Comparison of ENCODE assay signal across 9 cellular contexts in genomic region chr11:11966826-11967668, GRCh38. TPM values are rescaled to one million over a fixed set of nuclear protein-coding genes. Genes with fewer than 3 reads are reported as not detected.
DNase-seq lines count a peak whose midpoint lies in the region; ATAC-seq and TF ChIP-seq lines count a peak whose summit lies in the region.
"Had no signal": no experiment of that assay in that cellular context is flagged by ENCODE, and none has a peak within 500 bp of the region (broad histone marks: within the 10 kb centered on the region; RNA-seq: fewer than 3 reads in every experiment).

No MANE protein-coding gene starts in this region.

- H3K9me3 ChIP-seq in esophagus muscularis mucosa (no peaks in the 10 kb centered on the region), neural progenitor cell (ENCODE audit: low read depth) (no peaks in the 10 kb centered on the region), testis (no peaks in the 10 kb centered on the region)

- peaks cover 9% of the 10 kb centered on the region for H3K27me3 Mint-ChIP-seq in activated CD8-positive, alpha-beta memory T cell treated with anti-CD3 and anti-CD28 coated beads, Interleukin-2, amount 10 ng/mL, durations not matched to agents 7 days and 5 days
- peaks cover 6% of the 10 kb centered on the region for H3K27me3 Mint-ChIP-seq in neural progenitor cell (ENCODE audit: insufficient read depth, low read depth)

- POLR2A ChIA-PET in BJ (lab: Charles Lee), result no interaction called here

- peaks cover under 1% of the 10 kb centered on the region for H3K36me3 Mint-ChIP-seq in activated CD8-positive, alpha-beta memory T cell treated with anti-CD3 and anti-CD28 coated beads, Interleukin-2, amount 10 ng/mL, durations not matched to agents 7 days and 5 days
- peaks cover 18% of the 10 kb centered on the region for H3K36me3 Mint-ChIP-seq in neural progenitor cell

- TF ChIP-seq POLR2A in esophagus muscularis mucosa (IDR thresholded peaks at IDR 0.05; ENCODE audit: low read depth), result no peak
- TF ChIP-seq POLR2A in testis (IDR thresholded peaks at IDR 0.05), result no peak

- H3K4me2 ChIP-seq in neural progenitor cell, result no peak overlapping the region

- H3K9me3 Mint-ChIP-seq in activated CD8-positive, alpha-beta memory T cell treated with anti-CD3 and anti-CD28 coated beads, Interleukin-2, amount 10 ng/mL, durations not matched to agents 7 days and 5 days (ENCODE audit: low read depth), result no peaks in the 10 kb centered on the region
- no peaks in the 10 kb centered on the region for H3K9me3 Mint-ChIP-seq in neural progenitor cell

- no peak overlapping the region for H3K27ac Mint-ChIP-seq in activated CD8-positive, alpha-beta memory T cell treated with anti-CD3 and anti-CD28 coated beads, Interleukin-2, amount 10 ng/mL, durations not matched to agents 7 days and 5 days
- peak overlapping the region; percentile 46 for H3K27ac Mint-ChIP-seq in neural progenitor cell

- DNase-seq in BJ (ENCODE audit: low read depth) (no peak), NCI-H526 (lab: John Stamatoyannopoulos, UW) (peak; percentile 52 to 93), esophagus muscularis mucosa (ENCODE audit: extremely low spot score) (peak; percentile 91), neural progenitor cell (ENCODE audit: low spot score) (peak; percentile 88), testis (peak; percentile 82)
- DNase-seq in activated CD8-positive, alpha-beta memory T cell treated with anti-CD3 and anti-CD28 coated beads, Interleukin-2, amount 10 ng/mL, durations not matched to agents 7 days and 5 days, result peak; percentile 87

- 78% methylated on average over 15 of the region's 15 CpGs for WGBS in esophagus muscularis mucosa
- 75% methylated on average over 13 to 15 of the region's 15 CpGs for WGBS in testis, 2 donors

- no peak overlapping the region for H2AFZ ChIP-seq in neural progenitor cell (replicated peaks)

- H3K4me1 ChIP-seq in esophagus muscularis mucosa, result peaks cover 60 to 70% (median 66%) of the 10 kb centered on the region in 4 donors
- H3K4me1 ChIP-seq in neural progenitor cell, result peaks cover 14% of the 10 kb centered on the region
- H3K4me1 ChIP-seq in testis, result peaks cover 5% of the 10 kb centered on the region

- H3K4me3 ChIP-seq in BJ (ENCODE audit: low read depth, low read length) (no peak overlapping the region), esophagus muscularis mucosa (no peak overlapping the region), neural progenitor cell (no peak overlapping the region), testis (no peak overlapping the region)
- H3K4me3 ChIP-seq: SK-N-MC had no signal

- H3K27me3 ChIP-seq in BJ (ENCODE audit: control insufficient read depth, insufficient read depth, low read length), result no peaks in the 10 kb centered on the region
- no peaks in the 10 kb centered on the region for H3K27me3 ChIP-seq in esophagus muscularis mucosa
- H3K27me3 ChIP-seq in neural progenitor cell, result no peaks in the 10 kb centered on the region
- H3K27me3 ChIP-seq in testis, result no peaks in the 10 kb centered on the region

- no peak for TF ChIP-seq EP300 in esophagus muscularis mucosa (IDR thresholded peaks at IDR 0.05)

- peaks cover 3% of the 10 kb centered on the region for H3K4me1 Mint-ChIP-seq in activated CD8-positive, alpha-beta memory T cell treated with anti-CD3 and anti-CD28 coated beads, Interleukin-2, amount 10 ng/mL, durations not matched to agents 7 days and 5 days
- H3K4me1 Mint-ChIP-seq in neural progenitor cell, result peaks cover 48% of the 10 kb centered on the region

- no peak overlapping the region for H3K9ac ChIP-seq in neural progenitor cell

- H3K27ac ChIP-seq in esophagus muscularis mucosa (replicated peaks in 1 of 4), result no peak overlapping the region
- H3K27ac ChIP-seq in neural progenitor cell, result no peak overlapping the region
- H3K27ac ChIP-seq in testis, result no peak overlapping the region
- H3K27ac ChIP-seq: SK-N-MC had no signal

- no peak overlapping the region for H3K4me3 Mint-ChIP-seq in activated CD8-positive, alpha-beta memory T cell treated with anti-CD3 and anti-CD28 coated beads, Interleukin-2, amount 10 ng/mL, durations not matched to agents 7 days and 5 days
- H3K4me3 Mint-ChIP-seq in neural progenitor cell, result no peak overlapping the region

- H3K36me3 ChIP-seq in BJ (ENCODE audit: control insufficient read depth, insufficient read depth, low read length), result peaks cover 29% of the 10 kb centered on the region
- H3K36me3 ChIP-seq in esophagus muscularis mucosa, result peaks cover 0 to 22% (median 20%) of the 10 kb centered on the region in 4 donors
- no peaks in the 10 kb centered on the region for H3K36me3 ChIP-seq in neural progenitor cell
- H3K36me3 ChIP-seq in testis (ENCODE audit: low read depth, missing control alignments), result no peaks in the 10 kb centered on the region

- intact Hi-C loops in esophagus muscularis mucosa (cut with DNase I), result no loop called here
- intact Hi-C loops in testis (cut with DNase I; ENCODE audit: low total_unique reads), result no loop called here

- H3K79me2 ChIP-seq in neural progenitor cell (ENCODE audit: low read depth), result no peaks in the 10 kb centered on the region

- no peaks in the 10 kb centered on the region for H4K20me1 ChIP-seq in neural progenitor cell (ENCODE audit: low read depth)

- H3F3A ChIP-seq in neural progenitor cell (ENCODE audit: low read depth), result no peaks in the 10 kb centered on the region

- ATAC-seq in GM18868 (IDR thresholded peaks at IDR 0.05; ENCODE audit: unreplicated experiment) (peak; percentile 99), HG03097 (IDR thresholded peaks at IDR 0.05; ENCODE audit: low FRiP score, unreplicated experiment) (peak; percentile 77)
- peak; percentile 98 for ATAC-seq in activated CD8-positive, alpha-beta memory T cell treated with anti-CD3 and anti-CD28 coated beads, Interleukin-2, amount 10 ng/mL, durations not matched to agents 7 days and 5 days

- TF ChIP-seq CTCF in BJ (IDR thresholded peaks at IDR 0.05; ENCODE audit: insufficient read depth, low read depth, low read length) (peak; percentile 69), esophagus muscularis mucosa (IDR thresholded peaks at IDR 0.05) (peak; percentile 52 to 84 (median 54)), neural progenitor cell (IDR thresholded peaks at IDR 0.05) (peak; percentile 81), testis (IDR thresholded peaks at IDR 0.05) (peak; percentile 67 to 78 (median 68))

- CTCF ChIA-PET in BJ (lab: Yijun Ruan, JAX), result interaction anchor here (0.6 to 2.8 kb wide), 9 partner anchors 9 to 51 kb away, joined by 3 to 16 read pairs (median 4); no protein-coding TSS in a partner anchor
- CTCF ChIA-PET in activated CD8-positive, alpha-beta memory T cell treated with anti-CD3 and anti-CD28 coated beads, Interleukin-2, amount 10 ng/mL, durations not matched to agents 7 days and 5 days (lab: Charles Lee), result interaction anchor here (0.6 to 2.4 kb wide), 34 partner anchors 8 to 628 kb away, joined by 3 to 14 read pairs (median 3); no protein-coding TSS in a partner anchor

RNA-seq across cellular contexts. Expression of gene DKK3, which starts 41.4 kb away (rescaled TPM):
- polyA plus RNA-seq in BJ (2011; rRNA removed), result 1,093 and 1,276 TPM in 2 replicates
- polyA minus RNA-seq in BJ (2011; rRNA and poly(A)+ RNA removed), result 248 and 273 TPM in 2 replicates
- not detected for total RNA-seq in activated CD8-positive, alpha-beta memory T cell treated with anti-CD3 and anti-CD28 coated beads, Interleukin-2, amount 10 ng/mL, durations not matched to agents 7 days and 5 days
- 100 to 1,000 TPM in 2 of 4 donors, 10 to 100 TPM in 2; 94.3 to 191 (median 127) TPM for total RNA-seq in esophagus muscularis mucosa
- total RNA-seq in neural progenitor cell (ENCODE audit: low replicate concordance), result 23.9 and 26.1 TPM in 2 replicates
- total RNA-seq in testis, result 100 to 1,000 TPM; 185 to 392 TPM
- polyA plus RNA-seq in testis (ENCODE audit: insufficient read depth, low read depth, low replicate concordance), result 236 TPM

Comparison
In these comparisons a context has a peak if more than half of its experiments do, and no peak if none do; other contexts are left out.
1. RNA of gene DKK3, which starts 41.4 kb away (total RNA-seq): 185 to 392 TPM in testis, 94.3 to 191 TPM in esophagus muscularis mucosa and 23.9 to 26.1 TPM in neural progenitor cell; not detected in activated CD8-positive, alpha-beta memory T cell treated with anti-CD3 and anti-CD28 coated beads, Interleukin-2, amount 10 ng/mL, durations not matched to agents 7 days and 5 days; every median in the first group is over 10 times any median in the second.
2. Peak in every context shown above with its lines, with median percentiles within 50 percentile points of each other: CTCF ChIP-seq and ATAC-seq.